In genomic region chr12:61956545-61956944, GRCh38 we compare ENCODE assay signal across 24 cellular contexts.
"Had no signal": no experiment of that assay in that cellular context is flagged by ENCODE, and none has a peak within 500 bp of the region (broad histone marks: within the 10 kb centered on the region; RNA-seq: fewer than 3 reads in every experiment).

No MANE protein-coding gene starts in this region.

- ATAC-seq: foreskin keratinocyte; gastroesophageal sphincter; heart left ventricle; left lobe of liver; natural killer cell; pancreas; right lobe of liver; stimulated activated effector memory CD8-positive, alpha-beta T cell treated with anti-CD3 and anti-CD28 coated beads, Interleukin-12 subunit alpha, Interleukin-12 subunit beta, amount 100 ng/mL, for 72 hours had no signal

- H3K27ac ChIP-seq: colonic mucosa, esophagus muscularis mucosa, foreskin keratinocyte, gastroesophageal sphincter, heart left ventricle, hepatocyte, pancreas, right lobe of liver, testis, tibial artery had no signal

- DNase-seq: colonic mucosa; effector CD8-positive, alpha-beta T cell; endodermal cell; foreskin keratinocyte; heart left ventricle; kidney; natural killer cell; pancreas; right lobe of liver; small intestine; stimulated activated CD4-positive, alpha-beta T cell treated with anti-CD3 and anti-CD28 coated beads, Interleukin-15, amount 100 ng/mL, for 24 hours; stimulated activated CD4-positive, alpha-beta T cell treated with anti-CD3 and anti-CD28 coated beads, Interleukin-2, amount 100 ng/mL, for 48 hours; stimulated activated naive CD4-positive, alpha-beta T cell treated with Interleukin-2 at 50 U/mL for 16 hours; substantia nigra; testis; tibial artery had no signal

- FAIRE-seq: endothelial cell of umbilical vein, kidney, pancreas, small intestine, urothelium cell line had no signal

- H3K4me3 ChIP-seq: colonic mucosa, esophagus muscularis mucosa, gastroesophageal sphincter, heart left ventricle, hepatocyte, lung, pancreas, right lobe of liver, testis, tibial artery had no signal
